ENCODE assay signal across 2 cellular contexts in genomic region chr2:37686792-37687595, GRCh38.
TF ChIP-seq lines count a peak whose summit lies in the region.

No MANE protein-coding gene starts in this region.

TF ChIP-seq in SK-N-SH, 30 proteins besides CTCF, POLR2A, EP300 and RAD21 (continued from another document):
- no peak for TF ChIP-seq RCOR1 (IDR thresholded peaks at IDR 0.05; ENCODE audit: low read length)
- TF ChIP-seq GABPA (IDR thresholded peaks at IDR 0.05; ENCODE audit: low read depth) = no peak
- no peak for TF ChIP-seq IRF3 (IDR thresholded peaks at IDR 0.05; ENCODE audit: low read depth, low read length)
- TF ChIP-seq POLR2AphosphoS5 (IDR thresholded peaks at IDR 0.05; ENCODE audit: low read depth, low read length) = no peak
- TF ChIP-seq FOXM1 (IDR thresholded peaks at IDR 0.05; ENCODE audit: low read depth) = no peak
- no peak for TF ChIP-seq GATA2 (CRISPR knock-in tag; IDR thresholded peaks at IDR 0.05)
- TF ChIP-seq REST (IDR thresholded peaks at IDR 0.05; ENCODE audit: low read depth, low read length) = no peak
- TF ChIP-seq SIN3A (IDR thresholded peaks at IDR 0.05; ENCODE audit: borderline replicate concordance, low read depth, low read length) = no peak
- no peak for TF ChIP-seq USF2 (IDR thresholded peaks at IDR 0.05; ENCODE audit: borderline replicate concordance, low read depth, low read length)
- TF ChIP-seq EZH2phosphoT487 (IDR thresholded peaks at IDR 0.05; ENCODE audit: borderline replicate concordance, low read depth) = no peak
- TF ChIP-seq YY1 (IDR thresholded peaks at IDR 0.05; ENCODE audit: low read depth) = no peak

TF ChIP-seq in SK-N-SH treated with all-trans-retinoic acid at 6 μM for 48 hours, 23 proteins besides CTCF, POLR2A, EP300 and RAD21 (continued from another document):
- no peak for TF ChIP-seq PATZ1 (CRISPR knock-in tag; IDR thresholded peaks at IDR 0.05; ENCODE audit: borderline replicate concordance)
- no peak for TF ChIP-seq ZNF8 (CRISPR knock-in tag; IDR thresholded peaks at IDR 0.05)
- no peak for TF ChIP-seq TOX (CRISPR knock-in tag; IDR thresholded peaks at IDR 0.05; ENCODE audit: borderline replicate concordance)
- TF ChIP-seq ZFP3 (CRISPR knock-in tag; IDR thresholded peaks at IDR 0.05) = no peak
- no peak for TF ChIP-seq ZC3H10 (CRISPR knock-in tag; IDR thresholded peaks at IDR 0.05)
- TF ChIP-seq RARB (CRISPR knock-in tag; IDR thresholded peaks at IDR 0.05) = no peak
- TF ChIP-seq ZNF70 (CRISPR knock-in tag; IDR thresholded peaks at IDR 0.05) = no peak
- no peak for TF ChIP-seq POU6F1 (CRISPR knock-in tag; IDR thresholded peaks at IDR 0.05; ENCODE audit: borderline replicate concordance, low read depth)
- no peak for TF ChIP-seq CREB5 (CRISPR knock-in tag; IDR thresholded peaks at IDR 0.05; ENCODE audit: low read depth)
